ENCODE assay signal across 8 cellular contexts in the genomic region with DNA sequence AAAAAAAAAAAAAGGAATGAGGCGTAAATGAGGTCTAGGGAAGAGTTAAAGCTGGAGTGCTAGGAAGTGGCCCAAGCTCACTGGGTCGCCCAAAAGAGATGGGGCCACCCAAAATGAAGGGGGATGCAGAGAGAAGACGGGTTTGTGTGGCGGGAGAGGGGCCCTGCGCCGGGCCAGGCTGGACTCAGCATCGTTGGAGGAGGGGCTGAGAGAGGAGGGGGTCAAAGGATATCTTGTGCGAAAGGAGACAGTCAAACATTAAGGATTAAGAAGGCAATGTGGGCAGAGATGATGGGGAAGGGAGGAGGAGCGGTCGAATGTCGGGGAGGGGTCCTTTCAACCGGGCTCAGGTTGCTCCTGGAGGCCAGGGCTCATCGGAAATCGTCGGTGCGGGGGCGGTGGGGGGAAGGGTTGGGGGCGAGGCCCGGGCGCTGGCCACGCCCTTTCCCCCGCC. TPM values are rescaled to one million over a fixed set of nuclear protein-coding genes. Genes with fewer than 3 reads are reported as not detected.
DNase-seq lines count a peak whose midpoint lies in the region; ATAC-seq, FAIRE-seq and TF ChIP-seq lines count a peak whose summit lies in the region.

No MANE protein-coding gene starts in this region.

- peaks cover 16% of the 10 kb centered on the region for H3K27me3 Mint-ChIP-seq in GM23338 (ENCODE audit: insufficient read depth, low read depth, poor library complexity)

- no peaks in the 10 kb centered on the region; the same call in 2 of the 3 replicates for H3K9me3 Mint-ChIP-seq in GM23338

- TF ChIP-seq CTCF in GM23338 (conservative IDR thresholded peaks at IDR 0.05; ENCODE audit: low read depth in 2 of 2) (no peak), WERI-Rb-1 (IDR thresholded peaks at IDR 0.05; ENCODE audit: low read depth, low read length) (no peak), left ventricle myocardium inferior (IDR thresholded peaks at IDR 0.05; ENCODE audit: borderline replicate concordance) (no peak), smooth muscle cell (IDR thresholded peaks at IDR 0.05; ENCODE audit: borderline replicate concordance, insufficient read depth, poor library complexity, severe bottlenecking) (no peak)

- peaks cover 6% of the 10 kb centered on the region; the same call in 1 of the 2 replicates for H4K20me1 ChIP-seq in GM23338 (replicated peaks; ENCODE audit: insufficient read depth)
- H4K20me1 ChIP-seq in smooth muscle cell (ENCODE audit: low read depth) = peaks cover 24% of the 10 kb centered on the region

- H3K4me1 Mint-ChIP-seq in GM23338 = peaks cover 19% of the 10 kb centered on the region

- H3K36me3 ChIP-seq in GM23338 (ENCODE audit: insufficient read depth) = no peaks in the 10 kb centered on the region
- peaks cover 16% of the 10 kb centered on the region for H3K36me3 ChIP-seq in WERI-Rb-1
- no peaks in the 10 kb centered on the region for H3K36me3 ChIP-seq in left ventricle myocardium inferior
- H3K36me3 ChIP-seq in smooth muscle cell (ENCODE audit: low read depth) = no peaks in the 10 kb centered on the region

- DNase-seq in GM23338 (ENCODE audit: low spot score) = peak; percentile 95
- no peak for DNase-seq in WERI-Rb-1
- DNase-seq in left ventricle myocardium inferior = no peak
- DNase-seq in smooth muscle cell (lab: John Stamatoyannopoulos, UW; ENCODE audit: unreplicated experiment) = no peak
- DNase-seq in GM12892 (ENCODE audit: insufficient read length) = no peak
- DNase-seq in OCI-M1 (lab: John Stamatoyannopoulos, UW) = no peak

- H3K36me3 Mint-ChIP-seq in GM23338 (ENCODE audit: low read depth) = peaks cover 10% of the 10 kb centered on the region; the same call in 1 of the 3 replicates

- 7% methylated on average over 9 of the region's 22 CpGs for WGBS in smooth muscle cell (ENCODE audit: low lambda C conversion rate)

- H3F3A ChIP-seq in GM23338 (replicated peaks; ENCODE audit: low read depth) (peaks cover 22% of the 10 kb centered on the region; the same call in 1 of the 2 replicates), smooth muscle cell (ENCODE audit: low read depth) (no peaks in the 10 kb centered on the region)

- peaks cover 21% of the 10 kb centered on the region for H3K4me1 ChIP-seq in GM23338 (ENCODE audit: insufficient read depth)
- peaks cover 40% of the 10 kb centered on the region for H3K4me1 ChIP-seq in left ventricle myocardium inferior
- peaks cover 12% of the 10 kb centered on the region for H3K4me1 ChIP-seq in smooth muscle cell (ENCODE audit: low read depth)

- intact Hi-C loops in left ventricle myocardium inferior (cut with micrococcal nuclease) = no loop called here

- no peaks in the 10 kb centered on the region for H3K9me2 ChIP-seq in GM23338 (ENCODE audit: insufficient read depth)

- ATAC-seq in GM23338 (peak; percentile 80), GM19023 (IDR thresholded peaks at IDR 0.05; ENCODE audit: unreplicated experiment) (no peak), HG02885 (IDR thresholded peaks at IDR 0.05; ENCODE audit: poor library complexity, unreplicated experiment) (no peak)

- peak overlapping the region; percentile 51 for H3K9ac ChIP-seq in smooth muscle cell (ENCODE audit: low read depth)

- no peaks in the 10 kb centered on the region for H3K9me3 ChIP-seq in WERI-Rb-1 (ENCODE audit: severe bottlenecking)
- H3K9me3 ChIP-seq in left ventricle myocardium inferior (replicated peaks) = no peaks in the 10 kb centered on the region
- H3K9me3 ChIP-seq in smooth muscle cell (replicated peaks; ENCODE audit: low read depth) = no peaks in the 10 kb centered on the region

- TF ChIP-seq POLR2A in GM12892 (IDR thresholded peaks at IDR 0.05; ENCODE audit: low read depth, low read length) = no peak

- peaks cover 38% of the 10 kb centered on the region for H3K79me2 ChIP-seq in GM23338 (replicated peaks; ENCODE audit: insufficient read depth)
- H3K79me2 ChIP-seq in smooth muscle cell (ENCODE audit: low read depth) = peaks cover 37% of the 10 kb centered on the region

- H2AFZ ChIP-seq in GM23338 (peak overlapping the region; percentile 93), smooth muscle cell (ENCODE audit: low read depth) (peak overlapping the region; percentile 77)

- FAIRE-seq in GM12892 (lab: Jason Lieb, UNC) = no peak

- H3K4me2 ChIP-seq in GM23338 = peak overlapping the region; percentile 93
- peak overlapping the region; percentile 88 for H3K4me2 ChIP-seq in smooth muscle cell

- H3K27ac ChIP-seq in GM23338 (ENCODE audit: low read depth) = peak overlapping the region; percentile 100
- peak overlapping the region; percentile 77 for H3K27ac ChIP-seq in WERI-Rb-1
- H3K27ac ChIP-seq in left ventricle myocardium inferior (replicated peaks) = peak overlapping the region; percentile 77
- H3K27ac ChIP-seq in smooth muscle cell (ENCODE audit: low read depth) = peak overlapping the region; percentile 59

- peak overlapping the region; percentile 97 for H3K27ac Mint-ChIP-seq in GM23338

- H3K27me3 ChIP-seq in GM23338 (ENCODE audit: insufficient read depth) (no peaks in the 10 kb centered on the region), WERI-Rb-1 (ENCODE audit: insufficient read depth, low read depth, severe bottlenecking) (no peaks in the 10 kb centered on the region), left ventricle myocardium inferior (ENCODE audit: low read depth) (no peaks in the 10 kb centered on the region), smooth muscle cell (ENCODE audit: low read depth) (no peaks in the 10 kb centered on the region)

- H3K4me3 ChIP-seq in GM23338 (peak overlapping the region; percentile 75), WERI-Rb-1 (ENCODE audit: low read depth, low read length) (peak overlapping the region; percentile 51), left ventricle myocardium inferior (peak overlapping the region; percentile 65), smooth muscle cell (peak overlapping the region; percentile 58)

- peak overlapping the region; percentile 72 for H3K4me3 Mint-ChIP-seq in GM23338

TF ChIP-seq in GM23338, 12 proteins besides CTCF, POLR2A, EP300 and RAD21 (continues in another document):
- no peak for TF ChIP-seq NANOG (IDR thresholded peaks at IDR 0.05; ENCODE audit: borderline replicate concordance)
- TF ChIP-seq, protein P1, sequence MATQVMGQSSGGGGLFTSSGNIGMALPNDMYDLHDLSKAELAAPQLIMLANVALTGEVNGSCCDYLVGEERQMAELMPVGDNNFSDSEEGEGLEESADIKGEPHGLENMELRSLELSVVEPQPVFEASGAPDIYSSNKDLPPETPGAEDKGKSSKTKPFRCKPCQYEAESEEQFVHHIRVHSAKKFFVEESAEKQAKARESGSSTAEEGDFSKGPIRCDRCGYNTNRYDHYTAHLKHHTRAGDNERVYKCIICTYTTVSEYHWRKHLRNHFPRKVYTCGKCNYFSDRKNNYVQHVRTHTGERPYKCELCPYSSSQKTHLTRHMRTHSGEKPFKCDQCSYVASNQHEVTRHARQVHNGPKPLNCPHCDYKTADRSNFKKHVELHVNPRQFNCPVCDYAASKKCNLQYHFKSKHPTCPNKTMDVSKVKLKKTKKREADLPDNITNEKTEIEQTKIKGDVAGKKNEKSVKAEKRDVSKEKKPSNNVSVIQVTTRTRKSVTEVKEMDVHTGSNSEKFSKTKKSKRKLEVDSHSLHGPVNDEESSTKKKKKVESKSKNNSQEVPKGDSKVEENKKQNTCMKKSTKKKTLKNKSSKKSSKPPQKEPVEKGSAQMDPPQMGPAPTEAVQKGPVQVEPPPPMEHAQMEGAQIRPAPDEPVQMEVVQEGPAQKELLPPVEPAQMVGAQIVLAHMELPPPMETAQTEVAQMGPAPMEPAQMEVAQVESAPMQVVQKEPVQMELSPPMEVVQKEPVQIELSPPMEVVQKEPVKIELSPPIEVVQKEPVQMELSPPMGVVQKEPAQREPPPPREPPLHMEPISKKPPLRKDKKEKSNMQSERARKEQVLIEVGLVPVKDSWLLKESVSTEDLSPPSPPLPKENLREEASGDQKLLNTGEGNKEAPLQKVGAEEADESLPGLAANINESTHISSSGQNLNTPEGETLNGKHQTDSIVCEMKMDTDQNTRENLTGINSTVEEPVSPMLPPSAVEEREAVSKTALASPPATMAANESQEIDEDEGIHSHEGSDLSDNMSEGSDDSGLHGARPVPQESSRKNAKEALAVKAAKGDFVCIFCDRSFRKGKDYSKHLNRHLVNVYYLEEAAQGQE (IDR thresholded peaks at IDR 0.05; ENCODE audit: unreplicated experiment) = no peak
- TF ChIP-seq EZH2phosphoT487 (IDR thresholded peaks at IDR 0.05; ENCODE audit: unreplicated experiment) = no peak
- no peak for TF ChIP-seq EZH2 (IDR thresholded peaks at IDR 0.05; ENCODE audit: low read depth, unreplicated experiment)
- TF ChIP-seq STAT1 (IDR thresholded peaks at IDR 0.05; ENCODE audit: unreplicated experiment) = no peak

RNA-seq across cellular contexts. Expression of gene CARM1, which starts 0.8 kb away (rescaled TPM):
- 118 and 125 TPM in 2 replicates for total RNA-seq in GM23338 (2014; rRNA removed; shearing (Covaris generic))
- 40.3 and 43.3 TPM in 2 replicates for polyA plus RNA-seq in GM23338 (2016; fragmentation: Nextera tagmentation; extraction: Ambion mirVana)
- total RNA-seq in left ventricle myocardium inferior = 27.2 TPM
- 22.7 and 25.4 TPM in 2 replicates for total RNA-seq in smooth muscle cell
- 39.3 and 48.1 TPM in 2 replicates for polyA plus RNA-seq in smooth muscle cell
- 43.0 TPM for polyA plus RNA-seq in GM12892 (2012; ENCODE audit: missing spikeins)

RNA-seq across cellular contexts. Expression of gene C19orf38, which starts 22.3 kb away (rescaled TPM):
- total RNA-seq in GM23338 (2014; rRNA removed; shearing (Covaris generic)) = 0.78 TPM in 1 of 2 replicates, not detected in the other
- 0.43 and 0.45 TPM in 2 replicates for polyA plus RNA-seq in GM23338 (2016; fragmentation: Nextera tagmentation; extraction: Ambion mirVana)
- total RNA-seq in left ventricle myocardium inferior = 0.47 TPM
- 0.13 TPM in 1 of 2 replicates, not detected in the other for total RNA-seq in smooth muscle cell
- polyA plus RNA-seq in smooth muscle cell = 0.79 and 1.5 TPM in 2 replicates
- polyA plus RNA-seq in GM12892 (2012; ENCODE audit: missing spikeins) = 5.8 TPM

RNA-seq across cellular contexts. Expression of gene TMED1, which starts 34.5 kb away (rescaled TPM):
- 28.5 and 37.2 TPM in 2 replicates for total RNA-seq in GM23338 (2014; rRNA removed; shearing (Covaris generic))
- polyA plus RNA-seq in GM23338 (2016; fragmentation: Nextera tagmentation; extraction: Ambion mirVana) (27.7 and 29.7 TPM in 2 replicates), smooth muscle cell (99.9 and 107 TPM in 2 replicates)
- total RNA-seq in left ventricle myocardium inferior (32.9 TPM), smooth muscle cell (30.7 and 44.4 TPM in 2 replicates)
- polyA plus RNA-seq in GM12892 (2012; ENCODE audit: missing spikeins) = 10.2 TPM

RNA-seq across cellular contexts. Expression of gene YIPF2, which starts 57.9 kb away (rescaled TPM):
- 54.0 and 63.7 TPM in 2 replicates for total RNA-seq in GM23338 (2014; rRNA removed; shearing (Covaris generic))
- 36.3 and 45.3 TPM in 2 replicates for polyA plus RNA-seq in GM23338 (2016; fragmentation: Nextera tagmentation; extraction: Ambion mirVana)
- total RNA-seq in left ventricle myocardium inferior = 13.1 TPM
- total RNA-seq in smooth muscle cell = 89.3 and 106 TPM in 2 replicates
- polyA plus RNA-seq in smooth muscle cell = 89.8 and 90.6 TPM in 2 replicates
- 16.5 TPM for polyA plus RNA-seq in GM12892 (2012; ENCODE audit: missing spikeins)

RNA-seq across cellular contexts. Expression of gene TIMM29, which starts 58.1 kb away (rescaled TPM):
- 56.4 and 60.7 TPM in 2 replicates for total RNA-seq in GM23338 (2014; rRNA removed; shearing (Covaris generic))
- polyA plus RNA-seq in GM23338 (2016; fragmentation: Nextera tagmentation; extraction: Ambion mirVana) (23.7 and 24.1 TPM in 2 replicates), smooth muscle cell (14.9 and 25.8 TPM in 2 replicates)
- total RNA-seq in left ventricle myocardium inferior (12.4 TPM), smooth muscle cell (14.7 and 16.8 TPM in 2 replicates)
- 12.4 TPM for polyA plus RNA-seq in GM12892 (2012; ENCODE audit: missing spikeins)
